In the genomic region with DNA sequence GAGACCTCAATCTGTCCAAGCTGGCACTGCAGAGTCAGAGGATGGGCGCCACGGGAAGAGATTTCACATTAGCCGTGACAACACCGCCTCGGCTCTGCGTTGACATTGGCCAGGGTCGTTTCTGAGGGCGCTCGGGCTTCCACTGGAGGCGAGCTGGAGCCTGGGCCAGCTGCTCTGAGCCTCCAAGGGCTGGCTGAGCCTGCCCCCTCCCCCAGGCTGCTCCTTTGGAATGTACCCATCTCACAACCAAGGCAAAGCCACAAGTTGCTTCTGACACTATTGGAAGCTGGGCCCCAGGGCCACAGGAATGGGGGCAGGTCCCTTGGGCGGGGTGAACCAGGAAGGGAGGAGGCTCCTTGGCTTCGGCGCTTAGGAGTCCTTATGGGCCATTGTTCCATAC, we compare ENCODE assay signal across 14 cellular contexts. TPM values are rescaled to one million over a fixed set of nuclear protein-coding genes. Genes with fewer than 3 reads are reported as not detected.
DNase-seq lines count a peak whose midpoint lies in the region; ATAC-seq and TF ChIP-seq lines count a peak whose summit lies in the region.
"Had no signal": no experiment of that assay in that cellular context is flagged by ENCODE, and none has a peak within 500 bp of the region (broad histone marks: within the 10 kb centered on the region; RNA-seq: fewer than 3 reads in every experiment).

No MANE protein-coding gene starts in this region.

- H3K4me3 ChIP-seq in fibroblast of the aortic adventitia (ENCODE audit: low read depth, low read length) (no peak overlapping the region), upper lobe of right lung (no peak overlapping the region)

- intact Hi-C loops in upper lobe of right lung (cut with DNase I): no loop called here

- TF ChIP-seq CTCF in fibroblast of the aortic adventitia (IDR thresholded peaks at IDR 0.05; ENCODE audit: insufficient read depth, low read length) (no peak), nephron (IDR thresholded peaks at IDR 0.05; ENCODE audit: unreplicated experiment in 3 of 3) (no peak), upper lobe of right lung (IDR thresholded peaks at IDR 0.05) (no peak)

- peak overlapping the region; percentile 84 for H3K27ac Mint-ChIP-seq in activated naive CD8-positive, alpha-beta T cell treated with anti-CD3 and anti-CD28 coated beads for 36 hours
- no peak overlapping the region for H3K27ac Mint-ChIP-seq in activated naive CD8-positive, alpha-beta T cell treated with anti-CD3 and anti-CD28 coated beads, Interleukin-2, amount 50 U/mL, for 24 hours
- H3K27ac Mint-ChIP-seq in nephron: peak overlapping the region; percentile 93 to 99 (median 97)

- H3K36me3 Mint-ChIP-seq in activated naive CD8-positive, alpha-beta T cell treated with anti-CD3 and anti-CD28 coated beads for 36 hours: peaks cover 10% of the 10 kb centered on the region
- H3K36me3 Mint-ChIP-seq in activated naive CD8-positive, alpha-beta T cell treated with anti-CD3 and anti-CD28 coated beads, Interleukin-2, amount 50 U/mL, for 24 hours (ENCODE audit: low read depth): peaks cover 7% of the 10 kb centered on the region
- H3K36me3 Mint-ChIP-seq in nephron (ENCODE audit: low read depth): peaks cover 24% of the 10 kb centered on the region

- no peaks in the 10 kb centered on the region for H3K9me3 Mint-ChIP-seq in activated naive CD8-positive, alpha-beta T cell treated with anti-CD3 and anti-CD28 coated beads for 36 hours
- no peaks in the 10 kb centered on the region for H3K9me3 Mint-ChIP-seq in activated naive CD8-positive, alpha-beta T cell treated with anti-CD3 and anti-CD28 coated beads, Interleukin-2, amount 50 U/mL, for 24 hours
- no peaks in the 10 kb centered on the region for H3K9me3 Mint-ChIP-seq in nephron
- H3K9me3 Mint-ChIP-seq: immature natural killer cell had no signal

- H3K27ac ChIP-seq in upper lobe of right lung: peak overlapping the region; percentile 75
- H3K27ac ChIP-seq: VCaP had no signal

- H3K27me3 ChIP-seq in upper lobe of right lung: no peaks in the 10 kb centered on the region

- no peaks in the 10 kb centered on the region for H3K9me3 ChIP-seq in upper lobe of right lung

- H3K36me3 ChIP-seq in upper lobe of right lung: peaks cover 41% of the 10 kb centered on the region

- no peak for DNase-seq in activated naive CD8-positive, alpha-beta T cell treated with anti-CD3 and anti-CD28 coated beads for 36 hours
- DNase-seq in activated naive CD8-positive, alpha-beta T cell treated with anti-CD3 and anti-CD28 coated beads, Interleukin-2, amount 50 U/mL, for 24 hours: no peak
- DNase-seq in fibroblast of the aortic adventitia (ENCODE audit: low read depth): peak; percentile 73
- DNase-seq in upper lobe of right lung: no peak
- DNase-seq in HEK293T (ENCODE audit: extremely low spot score): no peak
- DNase-seq: immature natural killer cell; NCI-H774; stimulated activated CD4-positive, alpha-beta T cell treated with anti-CD3 and anti-CD28 coated beads, Interleukin-1b, Interleukin-23, amount 100 ng/mL, for 48 hours had no signal

- H3K27me3 Mint-ChIP-seq in activated naive CD8-positive, alpha-beta T cell treated with anti-CD3 and anti-CD28 coated beads for 36 hours: no peaks in the 10 kb centered on the region
- no peaks in the 10 kb centered on the region for H3K27me3 Mint-ChIP-seq in activated naive CD8-positive, alpha-beta T cell treated with anti-CD3 and anti-CD28 coated beads, Interleukin-2, amount 50 U/mL, for 24 hours
- no peaks in the 10 kb centered on the region for H3K27me3 Mint-ChIP-seq in nephron (ENCODE audit: low read depth)

- POLR2A ChIA-PET in HEK293T (lab: Yijun Ruan, JAX): no interaction called here

- peaks cover 25% of the 10 kb centered on the region for H3K4me1 Mint-ChIP-seq in activated naive CD8-positive, alpha-beta T cell treated with anti-CD3 and anti-CD28 coated beads for 36 hours
- H3K4me1 Mint-ChIP-seq in activated naive CD8-positive, alpha-beta T cell treated with anti-CD3 and anti-CD28 coated beads, Interleukin-2, amount 50 U/mL, for 24 hours: peaks cover 24% of the 10 kb centered on the region
- peaks cover 68% of the 10 kb centered on the region for H3K4me1 Mint-ChIP-seq in nephron

- peaks cover 54% of the 10 kb centered on the region for H3K4me1 ChIP-seq in upper lobe of right lung

- H3K4me3 Mint-ChIP-seq in activated naive CD8-positive, alpha-beta T cell treated with anti-CD3 and anti-CD28 coated beads for 36 hours: no peak overlapping the region
- H3K4me3 Mint-ChIP-seq in activated naive CD8-positive, alpha-beta T cell treated with anti-CD3 and anti-CD28 coated beads, Interleukin-2, amount 50 U/mL, for 24 hours: no peak overlapping the region
- no peak overlapping the region for H3K4me3 Mint-ChIP-seq in nephron

- ATAC-seq in activated naive CD8-positive, alpha-beta T cell treated with anti-CD3 and anti-CD28 coated beads, Interleukin-2, amount 50 U/mL, for 24 hours: no peak
- ATAC-seq in upper lobe of right lung (no peak), HG02798 (IDR thresholded peaks at IDR 0.05; ENCODE audit: poor library complexity, unreplicated experiment) (no peak), GM21447 (IDR thresholded peaks at IDR 0.05; ENCODE audit: unreplicated experiment) (no peak)

- CTCF ChIA-PET in HEK293T (lab: Yijun Ruan, JAX): interaction anchor here (1.0 to 1.5 kb wide), 3 partner anchors 23 to 200 kb away, joined by 3 to 4 read pairs (median 3); no protein-coding TSS in a partner anchor

TF ChIP-seq in HEK293T, 16 proteins besides CTCF, POLR2A, EP300 and RAD21:
- TF ChIP-seq FOXK2 (IDR thresholded peaks at IDR 0.05): no peak
- no peak for TF ChIP-seq ELF4 (IDR thresholded peaks at IDR 0.05)
- TF ChIP-seq ZNF384 (IDR thresholded peaks at IDR 0.05): no peak
- TF ChIP-seq SP1 (IDR thresholded peaks at IDR 0.05): no peak
- TF ChIP-seq FOXA1 (IDR thresholded peaks at IDR 0.05): no peak

RNA-seq across cellular contexts. Expression of a gene that starts 12.7 kb away (rescaled TPM):
- 1 to 10 TPM; 3.5 to 3.9 TPM for total RNA-seq in activated naive CD8-positive, alpha-beta T cell treated with anti-CD3 and anti-CD28 coated beads for 36 hours
- total RNA-seq in fibroblast of the aortic adventitia (ENCODE audit: low replicate concordance): 0.99 TPM in 1 of 2 replicates, not detected in the other
- total RNA-seq in upper lobe of right lung: 0.90 TPM

RNA-seq across cellular contexts. Expression of a gene that starts 21.9 kb away (rescaled TPM):
- not detected for total RNA-seq in activated naive CD8-positive, alpha-beta T cell treated with anti-CD3 and anti-CD28 coated beads for 36 hours
- not detected in 2 replicates for total RNA-seq in fibroblast of the aortic adventitia (ENCODE audit: low replicate concordance)
- 1.2 TPM for total RNA-seq in upper lobe of right lung
- total RNA-seq: A172, HT1080 had no signal

RNA-seq across cellular contexts. Expression of a gene that starts 30.4 kb away (rescaled TPM):
- total RNA-seq in activated naive CD8-positive, alpha-beta T cell treated with anti-CD3 and anti-CD28 coated beads for 36 hours: not detected
- total RNA-seq in fibroblast of the aortic adventitia (ENCODE audit: low replicate concordance) (not detected in 2 replicates), upper lobe of right lung (826 TPM)
- total RNA-seq: A172, HT1080 had no signal

RNA-seq across cellular contexts. Expression of a gene that starts 38.3 kb away (rescaled TPM):
- 1 to 10 TPM; 3.0 to 4.5 TPM for total RNA-seq in activated naive CD8-positive, alpha-beta T cell treated with anti-CD3 and anti-CD28 coated beads for 36 hours
- 13.0 and 18.2 TPM in 2 replicates for total RNA-seq in fibroblast of the aortic adventitia (ENCODE audit: low replicate concordance)
- 144 TPM for total RNA-seq in upper lobe of right lung

Comparison
In these comparisons a context has a peak if more than half of its experiments do, and no peak if none do; other contexts are left out.
1. RNA of a gene that starts 30.4 kb away (total RNA-seq): 826 TPM in upper lobe of right lung (single experiment); not detected in activated naive CD8-positive, alpha-beta T cell treated with anti-CD3 and anti-CD28 coated beads for 36 hours and not detected in fibroblast of the aortic adventitia; every median in the first group is over 100 times any median in the second.